Comparison of ENCODE assay signal across 8 cellular contexts in the genomic region with DNA sequence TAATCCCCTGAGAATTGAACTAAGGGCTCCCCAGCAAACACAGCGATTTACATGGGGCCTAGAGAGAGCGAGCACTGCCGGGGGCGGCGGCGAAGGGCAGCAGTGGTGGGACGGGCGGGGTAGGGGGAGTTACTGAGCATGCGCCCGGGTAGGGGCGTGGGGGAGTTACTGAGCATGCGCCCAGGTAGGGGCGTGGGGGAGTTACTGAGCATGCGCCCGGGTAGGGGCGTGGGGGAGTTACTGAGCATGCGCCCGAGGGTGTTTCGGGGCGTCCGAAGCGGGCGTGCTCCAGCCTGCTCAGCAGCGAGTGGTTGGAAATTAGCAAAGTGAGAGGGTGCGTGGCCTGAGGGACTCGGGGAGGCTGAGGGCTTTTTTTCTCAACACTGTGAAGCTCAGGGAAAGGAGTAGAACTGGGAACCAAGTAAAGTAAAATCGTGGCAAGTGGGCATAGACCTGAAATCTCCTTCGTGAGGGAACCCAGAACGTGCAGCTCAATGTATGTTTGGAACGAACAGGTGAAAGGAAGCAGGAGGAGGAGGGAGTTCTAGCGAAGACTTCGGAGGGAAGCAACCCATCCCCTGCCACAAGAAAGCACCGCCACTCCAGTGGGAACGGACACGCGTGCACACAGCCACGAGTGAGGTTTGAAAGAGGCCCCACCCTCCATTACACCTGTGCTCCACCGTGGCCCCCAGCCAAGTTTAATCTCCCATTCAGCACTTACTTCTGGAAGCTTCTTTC. TPM values are rescaled to one million over a fixed set of nuclear protein-coding genes. Genes with fewer than 3 reads are reported as not detected.
DNase-seq lines count a peak whose midpoint lies in the region; ATAC-seq and TF ChIP-seq lines count a peak whose summit lies in the region.

No MANE protein-coding gene starts in this region.

- H3K27me3 ChIP-seq in kidney epithelial cell (ENCODE audit: control insufficient read depth, insufficient read depth, low read length) = no peaks in the 10 kb centered on the region

- H3K4me3 ChIP-seq in kidney epithelial cell (ENCODE audit: low read depth, low read length) = peak overlapping the region; percentile 34

- no peaks in the 10 kb centered on the region for H3K36me3 ChIP-seq in kidney epithelial cell (ENCODE audit: control insufficient read depth, insufficient read depth, low read length)

- in situ Hi-C loops in GM18951 (cut with MboI; ENCODE audit: low sequenced_read_pairs, unreplicated experiment) = no loop called here

- TF ChIP-seq POLR2A in GM18951 (IDR thresholded peaks at IDR 0.05; ENCODE audit: extremely low read depth, insufficient read depth, insufficient read length) = peak; percentile 89

- DNase-seq in AG08396 (ENCODE audit: low spot score) = peak; percentile 90
- peak; percentile 82 for DNase-seq in NCI-H2227 treated with DMSO at 0.1 percent for 48 hours (lab: John Stamatoyannopoulos, UW)
- peak; percentile 7 to 27 for DNase-seq in cerebellar nuclear complex (lab: John Stamatoyannopoulos, UW)
- DNase-seq in kidney epithelial cell (ENCODE audit: low read depth) = no peak
- DNase-seq in stimulated activated CD4-positive, alpha-beta T cell treated with anti-CD3 and anti-CD28 coated beads, Interleukin-15, amount 100 ng/mL, for 24 hours = peak; percentile 87

- ATAC-seq in HG03175 (IDR thresholded peaks at IDR 0.05; ENCODE audit: unreplicated experiment) = peak; percentile 88
- peak; percentile 88 to 89 for ATAC-seq in activated CD4-positive, CD25-positive, alpha-beta regulatory T cell treated with anti-CD3 and anti-CD28 coated beads, Interleukin-2, amount 50 U/mL, for 24 hours

- TF ChIP-seq CTCF in kidney epithelial cell (IDR thresholded peaks at IDR 0.05; ENCODE audit: insufficient read depth, low read length, poor library complexity, severe bottlenecking) = no peak

RNA-seq across cellular contexts. Expression of gene KANK1, which starts 34.3 kb away (rescaled TPM):
- 13.8 and 16.9 TPM in 2 replicates for total RNA-seq in kidney epithelial cell
